In the genomic region with DNA sequence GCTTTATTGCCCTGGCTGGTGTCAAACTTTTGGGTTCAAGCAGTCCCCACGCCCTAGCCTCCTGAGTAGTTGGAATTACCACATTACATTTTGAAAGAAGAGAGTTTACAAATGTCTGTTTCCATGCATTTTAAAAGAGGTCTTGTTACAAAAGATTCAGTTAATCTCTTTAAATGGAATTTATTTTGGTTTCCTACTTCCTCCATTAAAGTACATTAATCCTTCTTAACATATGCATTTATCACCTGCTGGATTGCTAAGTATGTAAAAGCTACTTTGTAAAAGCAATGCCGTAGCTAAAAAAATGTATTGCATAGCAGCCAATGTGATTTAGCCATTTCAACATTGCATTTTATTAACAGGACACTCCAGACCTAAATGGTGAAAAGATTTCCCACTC, we compare ENCODE assay signal across 17 cellular contexts.
"Had no signal": no experiment of that assay in that cellular context is flagged by ENCODE, and none has a peak within 500 bp of the region (broad histone marks: within the 10 kb centered on the region; RNA-seq: fewer than 3 reads in every experiment).

No MANE protein-coding gene starts in this region.

- H3K4me3 Mint-ChIP-seq: mesothelial cell of epicardium; naive B cell; naive thymus-derived CD8-positive, alpha-beta T cell had no signal

- H3K27me3 ChIP-seq: esophagus muscularis mucosa, foreskin keratinocyte, heart right ventricle, left lung had no signal

- H3K9me3 ChIP-seq: esophagus muscularis mucosa, heart right ventricle, left lung, lower lobe of right lung, mucosa of descending colon had no signal

- H3K27ac Mint-ChIP-seq: mesothelial cell of epicardium; naive B cell; naive thymus-derived CD8-positive, alpha-beta T cell had no signal

- H3K4me3 ChIP-seq: coronary artery, dorsolateral prefrontal cortex, esophagus muscularis mucosa, heart right ventricle, left lung, lower lobe of right lung, mucosa of descending colon had no signal

- H3K36me3 Mint-ChIP-seq: mesothelial cell of epicardium; naive B cell; naive thymus-derived CD8-positive, alpha-beta T cell had no signal

- H3K4me1 Mint-ChIP-seq: naive B cell; naive thymus-derived CD8-positive, alpha-beta T cell had no signal

- DNase-seq: dermis blood vessel endothelial cell; dorsolateral prefrontal cortex; effector CD4-positive, alpha-beta T cell; effector memory CD4-positive, alpha-beta T cell; foreskin keratinocyte; heart right ventricle; hippocampal formation; left cardiac atrium; left lung; lower lobe of right lung; mesenchymal stem cell; mucosa of descending colon; naive B cell; naive thymus-derived CD8-positive, alpha-beta T cell had no signal

- H3K4me1 ChIP-seq: foreskin keratinocyte, left lung, lower lobe of right lung had no signal

- H3K9me3 Mint-ChIP-seq: mesothelial cell of epicardium had no signal

- H3K27ac ChIP-seq: dorsolateral prefrontal cortex, esophagus muscularis mucosa, foreskin keratinocyte, left lung, lower lobe of right lung had no signal

- ATAC-seq: foreskin keratinocyte; heart right ventricle; left cardiac atrium; left lung; lower lobe of right lung; mucosa of descending colon; naive thymus-derived CD8-positive, alpha-beta T cell had no signal

- H3K36me3 ChIP-seq: esophagus muscularis mucosa, heart right ventricle, left lung, lower lobe of right lung had no signal
